Comparison of ENCODE assay signal across 12 cellular contexts in genomic region chr1:245520611-245521010, GRCh38.
A peak's percentile ranks its signal among the peaks of the same experiment; 100 is the strongest.
DNase-seq lines count a peak whose midpoint lies in the region; TF ChIP-seq lines count a peak whose summit lies in the region.
"Had no signal": no experiment of that assay in that cellular context is flagged by ENCODE, and none has a peak within 500 bp of the region (broad histone marks: within the 10 kb centered on the region; RNA-seq: fewer than 3 reads in every experiment).

No MANE protein-coding gene starts in this region.

- no peaks in the 10 kb centered on the region for H3K9me3 Mint-ChIP-seq in chondrocyte (ENCODE audit: low read depth)

- peak; percentile 50 for DNase-seq in Caki2 (ENCODE audit: low read depth)
- no peak for DNase-seq in chondrocyte (ENCODE audit: low spot score)
- peak; percentile 72 for DNase-seq in kidney epithelial cell (ENCODE audit: low read depth)
- DNase-seq in renal cortical epithelial cell (ENCODE audit: low read depth): peak; percentile 95
- DNase-seq in SW480 (ENCODE audit: low spot score): no peak
- no peak for DNase-seq in activated gamma-delta T cell (lab: John Stamatoyannopoulos, UW)
- DNase-seq in NOMO-1 treated with dmso at 0.1 percent for 144 hours (lab: John Stamatoyannopoulos, UW; ENCODE audit: unreplicated experiment): no peak
- DNase-seq: CD8-positive, alpha-beta memory T cell; COR-L47 had no signal

- H3K4me1 Mint-ChIP-seq in chondrocyte (ENCODE audit: low read depth): peaks cover 3% of the 10 kb centered on the region
- H3K4me1 Mint-ChIP-seq: B cell; CD8-positive, alpha-beta memory T cell had no signal

- no peak overlapping the region for H3K4me3 ChIP-seq in kidney epithelial cell (ENCODE audit: low read depth, low read length)
- H3K4me3 ChIP-seq: BLaER1 treated with 17β-estradiol and CSF1 and Interleukin-3, amounts not matched to agents 10 nM and 100 nM; HAP-1 had no signal

- H3K27ac Mint-ChIP-seq in chondrocyte (ENCODE audit: unreplicated experiment): peak overlapping the region; percentile 61
- H3K27ac Mint-ChIP-seq: B cell had no signal

- H3K36me3 ChIP-seq in kidney epithelial cell (ENCODE audit: control insufficient read depth, insufficient read depth, low read length): no peaks in the 10 kb centered on the region
- H3K36me3 ChIP-seq: BLaER1 treated with 17β-estradiol and CSF1 and Interleukin-3, amounts not matched to agents 10 nM and 100 nM; HAP-1 had no signal

- H3K27me3 Mint-ChIP-seq in chondrocyte (ENCODE audit: low read depth): no peaks in the 10 kb centered on the region

- no peak for TF ChIP-seq CTCF in chondrocyte (IDR thresholded peaks at IDR 0.05)
- TF ChIP-seq CTCF in kidney epithelial cell (IDR thresholded peaks at IDR 0.05; ENCODE audit: insufficient read depth, low read length, poor library complexity, severe bottlenecking): no peak

- no peaks in the 10 kb centered on the region for H3K36me3 Mint-ChIP-seq in chondrocyte (ENCODE audit: low read depth)

- H3K4me3 Mint-ChIP-seq in chondrocyte (ENCODE audit: unreplicated experiment): no peak overlapping the region
- H3K4me3 Mint-ChIP-seq: B cell; CD8-positive, alpha-beta memory T cell had no signal

- in situ Hi-C loops in Caki2 (cut with HindIII; ENCODE audit: low pct_unique_long_range_greater_than_20kb, low sequenced_read_pairs): no loop called here

- H3K27me3 ChIP-seq in kidney epithelial cell (ENCODE audit: control insufficient read depth, insufficient read depth, low read length): no peaks in the 10 kb centered on the region
- H3K27me3 ChIP-seq: BLaER1 treated with 17β-estradiol and CSF1 and Interleukin-3, amounts not matched to agents 10 nM and 100 nM had no signal

Comparison
In these comparisons a context has a peak if more than half of its experiments do, and no peak if none do; other contexts are left out.
1. DNase-seq: peak in Caki2 (single experiment), kidney epithelial cell (single experiment) and renal cortical epithelial cell (single experiment); none in chondrocyte (single experiment), SW480 (single experiment), activated gamma-delta T cell (single experiment) and NOMO-1 treated with dmso at 0.1 percent for 144 hours (single experiment).